In the genomic region with DNA sequence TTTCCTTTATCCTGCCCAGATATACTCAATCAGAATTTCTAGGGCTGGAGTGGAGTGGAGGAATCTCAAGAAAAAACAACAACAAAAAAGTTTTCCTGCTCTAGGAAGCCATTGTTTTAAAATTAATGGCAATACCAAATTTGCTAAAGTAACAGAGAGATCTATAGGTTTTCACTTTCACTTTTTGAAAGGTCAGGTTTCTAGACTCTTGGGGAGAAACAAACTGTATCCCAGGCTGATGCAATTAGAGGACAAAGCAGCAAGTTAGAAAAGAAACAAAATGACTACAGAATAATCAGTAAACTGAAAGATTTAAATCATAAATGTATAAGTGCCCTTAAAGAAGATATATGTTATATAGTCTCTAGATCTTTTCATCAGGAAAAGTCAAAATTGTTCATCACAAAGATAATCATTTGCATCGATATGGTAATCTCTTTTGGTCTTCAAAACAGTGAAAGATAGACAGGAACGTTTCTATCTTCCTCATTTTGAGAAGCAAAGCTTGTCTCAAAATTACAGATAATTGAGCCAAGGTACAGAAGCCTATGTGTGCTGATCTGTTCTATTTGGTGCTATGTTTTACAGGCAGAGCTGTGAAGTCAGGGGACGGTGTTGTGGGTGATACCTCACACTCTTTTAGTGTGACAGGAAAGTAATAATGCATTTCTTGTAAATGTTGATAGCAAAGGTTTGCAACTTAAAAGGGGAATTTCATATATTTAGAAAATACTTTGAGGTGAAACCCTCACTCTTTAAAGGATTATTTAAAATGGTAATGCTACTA, we compare ENCODE assay signal across 21 cellular contexts.
DNase-seq lines count a peak whose midpoint lies in the region; ATAC-seq and TF ChIP-seq lines count a peak whose summit lies in the region.
"Had no signal": no experiment of that assay in that cellular context is flagged by ENCODE, and none has a peak within 500 bp of the region (broad histone marks: within the 10 kb centered on the region; RNA-seq: fewer than 3 reads in every experiment).

No MANE protein-coding gene starts in this region.

- H3K9ac ChIP-seq in mammary epithelial cell (ENCODE audit: insufficient read depth, low read length), result no peak overlapping the region
- no peak overlapping the region for H3K9ac ChIP-seq in Loucy (ENCODE audit: low read depth, low read length, poor library complexity, severe bottlenecking)

- CTCF ChIA-PET in MCF 10A (lab: Yijun Ruan, JAX), result interaction anchor here (0.8 kb wide), 1 partner anchor 168 kb away, joined by 4 read pairs; no protein-coding TSS in a partner anchor
- CTCF ChIA-PET in mammary epithelial cell (lab: Charles Lee; ENCODE audit: low non-redundant PET), result no interaction called here

- H3K36me3 Mint-ChIP-seq in MCF 10A (ENCODE audit: insufficient read depth, unreplicated experiment), result no peaks in the 10 kb centered on the region
- H3K36me3 Mint-ChIP-seq: activated naive CD4-positive, alpha-beta T cell treated with anti-CD3 and anti-CD28 coated beads, Interleukin-2, amount 10 ng/mL, durations not matched to agents 7 days and 5 days; brain had no signal

- no peak overlapping the region for H3K27ac ChIP-seq in mammary epithelial cell (ENCODE audit: insufficient read depth, low read depth, low read length)
- H3K27ac ChIP-seq: C4-2B, dorsolateral prefrontal cortex, lower lobe of right lung, RWPE1 had no signal

- H3K4me3 ChIP-seq in mammary epithelial cell (replicated peaks in 1 of 3; ENCODE audit: insufficient read depth in 1 of 3, low read depth in 2 of 3, low read length in 3 of 3) (no peak overlapping the region), Loucy (ENCODE audit: low read length, poor library complexity, severe bottlenecking) (peak overlapping the region; percentile 48), choroid plexus epithelial cell (ENCODE audit: low read depth, low read length) (no peak overlapping the region)
- H3K4me3 ChIP-seq: dorsolateral prefrontal cortex, lower lobe of right lung had no signal

- BruUV-seq in MCF 10A (replicated peaks; lab: Mats Ljungman, UMichigan) (no TSS peak), mammary epithelial cell (replicated peaks; lab: Mats Ljungman, UMichigan) (no TSS peak)

- H3K27me3 ChIP-seq in mammary epithelial cell (ENCODE audit: insufficient read depth, low read length), result peaks cover 2% of the 10 kb centered on the region
- H3K27me3 ChIP-seq in Loucy (ENCODE audit: insufficient read depth, low read length, poor library complexity, severe bottlenecking), result no peaks in the 10 kb centered on the region
- H3K27me3 ChIP-seq: dorsolateral prefrontal cortex had no signal

- H3K4me3 Mint-ChIP-seq in MCF 10A (ENCODE audit: unreplicated experiment), result no peak overlapping the region
- H3K4me3 Mint-ChIP-seq: activated naive CD4-positive, alpha-beta T cell treated with anti-CD3 and anti-CD28 coated beads, Interleukin-2, amount 10 ng/mL, durations not matched to agents 7 days and 5 days; brain had no signal

- POLR2A ChIA-PET in MCF 10A (lab: Yijun Ruan, JAX), result interaction anchor here (1.0 kb wide), 1 partner anchor 27 kb away, joined by 3 read pairs; no protein-coding TSS in a partner anchor

- no peak for TF ChIP-seq CTCF in MCF 10A (IDR thresholded peaks at IDR 0.05; ENCODE audit: unreplicated experiment)
- no peak for TF ChIP-seq CTCF in mammary epithelial cell (conservative IDR thresholded peaks at IDR 0.05 in 1 of 2, IDR thresholded peaks at IDR 0.05 in 1 of 2; ENCODE audit: extremely low read depth in 1 of 2, insufficient read depth in 1 of 2, low read depth in 1 of 2, low read length in 2 of 2)
- no peak for TF ChIP-seq CTCF in Loucy (conservative IDR thresholded peaks at IDR 0.05; ENCODE audit: low read length)
- TF ChIP-seq CTCF in choroid plexus epithelial cell (conservative IDR thresholded peaks at IDR 0.05; ENCODE audit: low read depth, low read length), result no peak

- ATAC-seq in HG03469 (IDR thresholded peaks at IDR 0.05; ENCODE audit: unreplicated experiment) (no peak), GM18520 (IDR thresholded peaks at IDR 0.05; ENCODE audit: unreplicated experiment) (no peak)
- ATAC-seq: lower lobe of right lung had no signal

- H3K9me3 Mint-ChIP-seq in MCF 10A (ENCODE audit: unreplicated experiment), result no peaks in the 10 kb centered on the region
- H3K9me3 Mint-ChIP-seq: activated naive CD4-positive, alpha-beta T cell treated with anti-CD3 and anti-CD28 coated beads, Interleukin-2, amount 10 ng/mL, durations not matched to agents 7 days and 5 days; brain had no signal

- no peaks in the 10 kb centered on the region for H3F3A ChIP-seq in Loucy (ENCODE audit: low read depth)

- H3K4me1 Mint-ChIP-seq in MCF 10A (ENCODE audit: insufficient read depth, unreplicated experiment), result peaks cover 6% of the 10 kb centered on the region
- H3K4me1 Mint-ChIP-seq: activated naive CD4-positive, alpha-beta T cell treated with anti-CD3 and anti-CD28 coated beads, Interleukin-2, amount 10 ng/mL, durations not matched to agents 7 days and 5 days; brain had no signal

- no peaks in the 10 kb centered on the region for H3K27me3 Mint-ChIP-seq in MCF 10A (ENCODE audit: insufficient read depth, unreplicated experiment)
- H3K27me3 Mint-ChIP-seq: activated naive CD4-positive, alpha-beta T cell treated with anti-CD3 and anti-CD28 coated beads, Interleukin-2, amount 10 ng/mL, durations not matched to agents 7 days and 5 days; progenitor cell of endocrine pancreas had no signal

- dilution Hi-C loops in mammary epithelial cell (cut with HindIII; ENCODE audit: low sequenced_read_pairs), result no loop called here

- peak overlapping the region; percentile 25 for H3K27ac Mint-ChIP-seq in MCF 10A (ENCODE audit: low read depth, unreplicated experiment)
- H3K27ac Mint-ChIP-seq: activated naive CD4-positive, alpha-beta T cell treated with anti-CD3 and anti-CD28 coated beads, Interleukin-2, amount 10 ng/mL, durations not matched to agents 7 days and 5 days; brain; progenitor cell of endocrine pancreas had no signal

- no peaks in the 10 kb centered on the region for H3K9me2 ChIP-seq in Loucy (replicated peaks; ENCODE audit: low read depth, low read length)

- peak; percentile 1 for DNase-seq in MCF 10A (ENCODE audit: unreplicated experiment)
- no peak for DNase-seq in mammary epithelial cell
- peak; percentile 58 for DNase-seq in choroid plexus epithelial cell (ENCODE audit: low read depth)
- no peak for DNase-seq in SHP77 (lab: John Stamatoyannopoulos, UW)
- DNase-seq in HuH-7.5 (ENCODE audit: low spot score), result no peak
- DNase-seq: activated naive CD4-positive, alpha-beta T cell treated with anti-CD3 and anti-CD28 coated beads, Interleukin-2, amount 10 ng/mL, durations not matched to agents 7 days and 5 days; dorsolateral prefrontal cortex; erythroblast; glutamatergic neuron; Kasumi-1; lower lobe of right lung; NCI-H1436; NCI-H82; trophoblast cell had no signal

- in situ Hi-C loops in mammary epithelial cell (cut with MboI; ENCODE audit: low sequenced_read_pairs in 2 of 2), result no loop called here

- 72% methylated on average over 3 of the region's 3 CpGs for WGBS in mammary epithelial cell (ENCODE audit: low coverage, missing lambda C conversion rate)

- no peaks in the 10 kb centered on the region for H3K4me1 ChIP-seq in mammary epithelial cell (ENCODE audit: insufficient read depth, low read length)
- no peaks in the 10 kb centered on the region for H3K4me1 ChIP-seq in Loucy (ENCODE audit: insufficient read depth, low read length, poor library complexity, severe bottlenecking)
- H3K4me1 ChIP-seq: lower lobe of right lung had no signal

- H2AFZ ChIP-seq in mammary epithelial cell (ENCODE audit: low read depth, low read length) (no peak overlapping the region), Loucy (ENCODE audit: low read length) (peak overlapping the region; percentile 63)

- intact Hi-C loops in MCF 10A (cut with micrococcal nuclease) (no loop called here), mammary epithelial cell (cut with micrococcal nuclease) (no loop called here)

- no peaks in the 10 kb centered on the region for H4K20me1 ChIP-seq in mammary epithelial cell (ENCODE audit: insufficient read depth, low read length)
- no peaks in the 10 kb centered on the region for H4K20me1 ChIP-seq in Loucy (ENCODE audit: insufficient read depth, low read length, poor library complexity, severe bottlenecking)

- H3K9me3 ChIP-seq in mammary epithelial cell (replicated peaks; ENCODE audit: insufficient read depth, low read length) (no peaks in the 10 kb centered on the region), Loucy (ENCODE audit: insufficient read depth, low read depth, low read length) (no peaks in the 10 kb centered on the region)
- H3K9me3 ChIP-seq: lower lobe of right lung had no signal

- H3K4me2 ChIP-seq in mammary epithelial cell (ENCODE audit: insufficient read depth, low read depth, low read length) (no peak overlapping the region), Loucy (ENCODE audit: low read depth, low read length, poor library complexity, severe bottlenecking) (peak overlapping the region; percentile 51)

- H3K36me3 ChIP-seq in mammary epithelial cell (ENCODE audit: insufficient read depth, low read length), result no peaks in the 10 kb centered on the region
- H3K36me3 ChIP-seq in Loucy (ENCODE audit: insufficient read depth, low read length), result no peaks in the 10 kb centered on the region
- H3K36me3 ChIP-seq: lower lobe of right lung had no signal

- no peaks in the 10 kb centered on the region for H3K79me2 ChIP-seq in mammary epithelial cell (ENCODE audit: insufficient read depth, low read length)
- H3K79me2 ChIP-seq in Loucy (ENCODE audit: insufficient read depth, low read length), result no peaks in the 10 kb centered on the region

Comparison
In these comparisons a context has a peak if more than half of its experiments do, and no peak if none do; other contexts are left out.
1. DNase-seq: peak in MCF 10A (single experiment) and choroid plexus epithelial cell (single experiment); none in mammary epithelial cell (single experiment), SHP77 (0 of 2) and HuH-7.5 (single experiment).